ENCODE assay signal across 41 cellular contexts in genomic region chr7:4939971-4940720, GRCh38. TPM values are rescaled to one million over a fixed set of nuclear protein-coding genes. Genes with fewer than 3 reads are reported as not detected.
DNase-seq lines count a peak whose midpoint lies in the region; ATAC-seq and TF ChIP-seq lines count a peak whose summit lies in the region.
"Had no signal": no experiment of that assay in that cellular context is flagged by ENCODE, and none has a peak within 500 bp of the region (broad histone marks: within the 10 kb centered on the region; RNA-seq: fewer than 3 reads in every experiment).

No MANE protein-coding gene starts in this region.

- no peaks in the 10 kb centered on the region for H3K27me3 Mint-ChIP-seq in stimulated activated naive CD8-positive, alpha-beta T cell treated with anti-CD3 and anti-CD28 coated beads, Interleukin-15, amount 100 ng/mL, for 72 hours
- peaks cover 1% of the 10 kb centered on the region for H3K27me3 Mint-ChIP-seq in endothelial cell (ENCODE audit: unreplicated experiment)
- peaks cover 4% of the 10 kb centered on the region for H3K27me3 Mint-ChIP-seq in endodermal cell (ENCODE audit: insufficient read depth)
- H3K27me3 Mint-ChIP-seq: activated CD4-positive, alpha-beta T cell treated with anti-CD3 and anti-CD28 coated beads, Interleukin-2, amount 10 ng/mL, durations not matched to agents 24 days and 14 days; CD4-positive, alpha-beta T cell had no signal

- H3K36me3 Mint-ChIP-seq in endothelial cell (ENCODE audit: low read depth, unreplicated experiment) (no peaks in the 10 kb centered on the region), endodermal cell (ENCODE audit: low read depth) (no peaks in the 10 kb centered on the region)
- H3K36me3 Mint-ChIP-seq: activated naive CD4-positive, alpha-beta T cell treated with anti-CD3 and anti-CD28 coated beads, Interleukin-2, amount 50 U/mL, for 72 hours; immature natural killer cell; stimulated activated memory B cell treated with anti-CD40 and anti-IgM and Interleukin-4, amounts not matched to agents 10 μg/mL and 1 μg/mL and 100 μg/mL, for 72 hours; WTC11 had no signal

- H3K27ac ChIP-seq in endodermal cell (ENCODE audit: low read depth, low read length), result no peak overlapping the region
- H3K27ac ChIP-seq: A549, ascending aorta, cardiac muscle cell, esophagus muscularis mucosa, hepatocyte, HL-60, KMS-11, SK-N-MC, skin epidermis, thoracic aorta had no signal

- H3K9me3 ChIP-seq in endodermal cell (ENCODE audit: control insufficient read depth, low read length), result no peaks in the 10 kb centered on the region
- H3K9me3 ChIP-seq: A549, ascending aorta, esophagus muscularis mucosa, MG63, thoracic aorta had no signal

- H3K4me1 ChIP-seq in endodermal cell (ENCODE audit: control insufficient read depth, insufficient read depth, low read length), result no peaks in the 10 kb centered on the region
- H3K4me1 ChIP-seq: A549, ascending aorta, esophagus muscularis mucosa had no signal

- ATAC-seq in stimulated activated naive CD8-positive, alpha-beta T cell treated with anti-CD3 and anti-CD28 coated beads, Interleukin-15, amount 100 ng/mL, for 72 hours, result peak; percentile 15
- no peak for ATAC-seq in stimulated activated naive CD8-positive, alpha-beta T cell treated with anti-CD3 and anti-CD28 coated beads, Interleukin-15, Interleukin-2, amounts not matched to agents 100 U/mL and 50 U/mL, for 24 hours
- no peak for ATAC-seq in GM21717 (IDR thresholded peaks at IDR 0.05; ENCODE audit: unreplicated experiment)
- ATAC-seq: activated naive CD4-positive, alpha-beta T cell treated with anti-CD3 and anti-CD28 coated beads, Interleukin-2, amount 50 U/mL, for 72 hours; left lobe of liver had no signal

- H3K27ac Mint-ChIP-seq in stimulated activated naive CD8-positive, alpha-beta T cell treated with anti-CD3 and anti-CD28 coated beads, Interleukin-15, amount 100 ng/mL, for 72 hours, result no peak overlapping the region
- H3K27ac Mint-ChIP-seq in endothelial cell (ENCODE audit: unreplicated experiment) (no peak overlapping the region), endodermal cell (no peak overlapping the region)
- H3K27ac Mint-ChIP-seq: activated CD4-positive, alpha-beta T cell treated with anti-CD3 and anti-CD28 coated beads, Interleukin-2, amount 10 ng/mL, durations not matched to agents 24 days and 14 days; activated naive CD4-positive, alpha-beta T cell treated with anti-CD3 and anti-CD28 coated beads, Interleukin-2, amount 50 U/mL, for 72 hours; activated T-helper 2 cell treated with anti-CD3 and anti-CD28 coated beads, Interferon-gamma antibody, Interleukin-2, Interleukin-4, amounts not matched to agents 10 μg/mL and 5 μg/mL and 100 μg/mL, durations not matched to agents 14 hours and 24 hours and 36 hours; CD4-positive, alpha-beta T cell; dendritic cell treated with granulocyte-macrophage colony-stimulating factor and Interleukin-4, amounts not matched to agents 40 ng/mL and 50 ng/mL, for 4 days; immature natural killer cell; stimulated activated memory B cell treated with anti-CD40 and anti-IgM and Interleukin-4, amounts not matched to agents 10 μg/mL and 1 μg/mL and 100 μg/mL, for 72 hours; WTC11 had no signal

- H3K4me3 ChIP-seq in endodermal cell (ENCODE audit: low read length), result no peak overlapping the region
- H3K4me3 ChIP-seq: A549, ascending aorta, cardiac muscle cell, esophagus muscularis mucosa, hepatocyte, MG63, SK-N-MC, skin epidermis, thoracic aorta had no signal

- TF ChIP-seq CTCF in endothelial cell (IDR thresholded peaks at IDR 0.05; ENCODE audit: unreplicated experiment) (no peak), endodermal cell (conservative IDR thresholded peaks at IDR 0.05) (no peak)

- no peak overlapping the region for H3K4me3 Mint-ChIP-seq in stimulated activated naive CD8-positive, alpha-beta T cell treated with anti-CD3 and anti-CD28 coated beads, Interleukin-15, amount 100 ng/mL, for 72 hours
- H3K4me3 Mint-ChIP-seq in endothelial cell (ENCODE audit: unreplicated experiment), result no peak overlapping the region
- H3K4me3 Mint-ChIP-seq in endodermal cell, result no peak overlapping the region
- H3K4me3 Mint-ChIP-seq: activated CD4-positive, alpha-beta T cell treated with anti-CD3 and anti-CD28 coated beads, Interleukin-2, amount 10 ng/mL, durations not matched to agents 24 days and 14 days; CD4-positive, alpha-beta T cell; dendritic cell treated with granulocyte-macrophage colony-stimulating factor and Interleukin-4, amounts not matched to agents 40 ng/mL and 50 ng/mL, for 4 days; immature natural killer cell; stimulated activated memory B cell treated with anti-CD40 and anti-IgM and Interleukin-4, amounts not matched to agents 10 μg/mL and 1 μg/mL and 100 μg/mL, for 72 hours; WTC11 had no signal

- 93 to 96% methylated on average over 21 to 26 of the region's 26 CpGs for WGBS in endodermal cell (ENCODE audit: insufficient coverage in 1 of 2, insufficient read length in 1 of 2), 2 experiments

- H3K27me3 ChIP-seq in endodermal cell (ENCODE audit: control insufficient read depth, insufficient read depth, low read length, poor library complexity, severe bottlenecking), result no peaks in the 10 kb centered on the region
- H3K27me3 ChIP-seq: ascending aorta, cardiac muscle cell, hepatocyte, MG63 had no signal

- H3K9me3 Mint-ChIP-seq in stimulated activated naive CD8-positive, alpha-beta T cell treated with anti-CD3 and anti-CD28 coated beads, Interleukin-15, amount 100 ng/mL, for 72 hours, result no peaks in the 10 kb centered on the region
- no peaks in the 10 kb centered on the region for H3K9me3 Mint-ChIP-seq in endothelial cell (ENCODE audit: unreplicated experiment)
- no peaks in the 10 kb centered on the region for H3K9me3 Mint-ChIP-seq in endodermal cell
- H3K9me3 Mint-ChIP-seq: activated CD4-positive, alpha-beta T cell treated with anti-CD3 and anti-CD28 coated beads, Interleukin-2, amount 10 ng/mL, durations not matched to agents 24 days and 14 days; activated naive CD4-positive, alpha-beta T cell treated with anti-CD3 and anti-CD28 coated beads, Interleukin-2, amount 50 U/mL, for 72 hours; activated T-helper 2 cell treated with anti-CD3 and anti-CD28 coated beads, Interferon-gamma antibody, Interleukin-2, Interleukin-4, amounts not matched to agents 10 μg/mL and 5 μg/mL and 100 μg/mL, durations not matched to agents 14 hours and 24 hours and 36 hours; CD4-positive, alpha-beta T cell; dendritic cell treated with granulocyte-macrophage colony-stimulating factor and Interleukin-4, amounts not matched to agents 40 ng/mL and 50 ng/mL, for 4 days; immature natural killer cell; stimulated activated memory B cell treated with anti-CD40 and anti-IgM and Interleukin-4, amounts not matched to agents 10 μg/mL and 1 μg/mL and 100 μg/mL, for 72 hours; WTC11 had no signal

- DNase-seq in stimulated activated naive CD8-positive, alpha-beta T cell treated with anti-CD3 and anti-CD28 coated beads, Interleukin-15, amount 100 ng/mL, for 72 hours, result no peak
- no peak for DNase-seq in stimulated activated naive CD8-positive, alpha-beta T cell treated with anti-CD3 and anti-CD28 coated beads, Interleukin-15, Interleukin-2, amounts not matched to agents 100 U/mL and 50 U/mL, for 24 hours
- peak in 48 of 51 donors; percentile 22 to 95 (median 74) for DNase-seq in hypothalamus (lab: John Stamatoyannopoulos, UW)
- DNase-seq in pons (ENCODE audit: low spot score), result peak; percentile 94
- DNase-seq in endothelial cell (ENCODE audit: low spot score), result no peak
- DNase-seq in EL, result no peak
- DNase-seq in endodermal cell, result no peak
- DNase-seq: activated CD4-positive, alpha-beta T cell treated with anti-CD3 and anti-CD28 coated beads, Interleukin-2, amount 10 ng/mL, durations not matched to agents 24 days and 14 days; activated CD8-positive, alpha-beta memory T cell treated with anti-CD3 and anti-CD28 coated beads for 24 hours; activated T-cell treated with anti-CD3 and anti-CD28 coated beads for 4 hours; CD4-positive, alpha-beta T cell; foreskin fibroblast; immature natural killer cell; mesendoderm; MG63; NCI-H1105 treated with DMSO at 0.1 percent for 48 hours; NCI-H1930; NCI-H2171 treated with DMSO at 0.1 percent for 48 hours; NCI-H510A treated with DMSO at 0.1 percent for 48 hours; T-helper 1 cell had no signal

- H3K9ac ChIP-seq in endodermal cell (ENCODE audit: extremely low read depth, low read length, poor library complexity, severe bottlenecking), result no peak overlapping the region
- H3K9ac ChIP-seq: KMS-11 had no signal

- no peaks in the 10 kb centered on the region for H3K36me3 ChIP-seq in endodermal cell (ENCODE audit: control insufficient read depth, insufficient read depth, low read length)
- H3K36me3 ChIP-seq: ascending aorta, cardiac muscle cell, esophagus muscularis mucosa, MG63, thoracic aorta had no signal

- H3K4me1 Mint-ChIP-seq in stimulated activated naive CD8-positive, alpha-beta T cell treated with anti-CD3 and anti-CD28 coated beads, Interleukin-15, amount 100 ng/mL, for 72 hours, result no peaks in the 10 kb centered on the region
- H3K4me1 Mint-ChIP-seq in endothelial cell (ENCODE audit: unreplicated experiment) (no peaks in the 10 kb centered on the region), endodermal cell (no peaks in the 10 kb centered on the region)
- H3K4me1 Mint-ChIP-seq: activated CD4-positive, alpha-beta T cell treated with anti-CD3 and anti-CD28 coated beads, Interleukin-2, amount 10 ng/mL, durations not matched to agents 24 days and 14 days; immature natural killer cell; stimulated activated memory B cell treated with anti-CD40 and anti-IgM and Interleukin-4, amounts not matched to agents 10 μg/mL and 1 μg/mL and 100 μg/mL, for 72 hours had no signal

RNA-seq across cellular contexts. Expression of gene MMD2, which starts 18.8 kb away (rescaled TPM):
- total RNA-seq in endothelial cell (ENCODE audit: unreplicated experiment) (not detected), endodermal cell (under 1 TPM in 1 of 2 donors, not detected in 1; 0.15 TPM)
- polyA plus RNA-seq in endodermal cell (2013, experiment 1 of 2), result not detected
- polyA plus RNA-seq in endodermal cell (2013, experiment 2 of 2), result not detected
- total RNA-seq: activated CD4-positive, alpha-beta T cell treated with anti-CD3 and anti-CD28 coated beads, Interleukin-2, amount 10 ng/mL, durations not matched to agents 24 days and 14 days; activated naive CD4-positive, alpha-beta T cell treated with anti-CD3 and anti-CD28 coated beads, Interleukin-2, amount 50 U/mL, for 72 hours; activated T-helper 2 cell treated with anti-CD3 and anti-CD28 coated beads, Interferon-gamma antibody, Interleukin-2, Interleukin-4, amounts not matched to agents 10 μg/mL and 5 μg/mL and 100 μg/mL, durations not matched to agents 14 hours and 24 hours and 36 hours; ascending aorta; cardiac muscle cell; CD4-positive, alpha-beta T cell; Daoy; esophagus muscularis mucosa; H1; hepatocyte; left lobe of liver; myocyte; thoracic aorta; WTC11 had no signal
- polyA plus RNA-seq: A549, cardiac muscle cell, hepatocyte, immature natural killer cell, urinary bladder had no signal

RNA-seq across cellular contexts. Expression of gene RADIL, which starts 56.6 kb away (rescaled TPM):
- total RNA-seq in endothelial cell (ENCODE audit: unreplicated experiment) (2.4 TPM), endodermal cell (10 to 100 TPM; 34.9 to 47.6 TPM)
- polyA plus RNA-seq in endodermal cell (2013, experiment 1 of 2), result 15.4 TPM
- 17.9 TPM for polyA plus RNA-seq in endodermal cell (2013, experiment 2 of 2)
- total RNA-seq: CD4-positive, alpha-beta T cell had no signal
- polyA plus RNA-seq: immature natural killer cell had no signal

Comparison
In these comparisons a context has a peak if more than half of its experiments do, and no peak if none do; other contexts are left out.
1. DNase-seq: peak in hypothalamus (48 of 51) and pons (single experiment); none in stimulated activated naive CD8-positive, alpha-beta T cell treated with anti-CD3 and anti-CD28 coated beads, Interleukin-15, amount 100 ng/mL, for 72 hours (0 of 2), stimulated activated naive CD8-positive, alpha-beta T cell treated with anti-CD3 and anti-CD28 coated beads, Interleukin-15, Interleukin-2, amounts not matched to agents 100 U/mL and 50 U/mL, for 24 hours (single experiment), endothelial cell (single experiment), EL (single experiment) and endodermal cell (single experiment).
2. RNA of gene RADIL, which starts 56.6 kb away (total RNA-seq): 34.9 to 47.6 TPM in endodermal cell; 2.4 TPM in endothelial cell (single experiment); every median in the first group is over 10 times any median in the second.